ENCODE assay signal across 31 cellular contexts in genomic region chr4:154691229-154691628, GRCh38. TPM values are rescaled to one million over a fixed set of nuclear protein-coding genes. Genes with fewer than 3 reads are reported as not detected.
"Had no signal": no experiment of that assay in that cellular context is flagged by ENCODE, and none has a peak within 500 bp of the region (broad histone marks: within the 10 kb centered on the region; RNA-seq: fewer than 3 reads in every experiment).

No MANE protein-coding gene starts in this region.

- H3K36me3 ChIP-seq: adrenal gland, colonic mucosa, esophagus muscularis mucosa, gastrocnemius medialis, heart left ventricle had no signal

- H3K9me3 ChIP-seq: adrenal gland, body of pancreas, colonic mucosa, esophagus muscularis mucosa, gastrocnemius medialis, heart left ventricle had no signal

- DNase-seq: activated CD4-positive, alpha-beta memory T cell treated with anti-CD3 and anti-CD28 coated beads, Interleukin-2, amount 10 ng/mL, durations not matched to agents 7 days and 5 days; activated CD4-positive, alpha-beta T cell treated with anti-CD3 and anti-CD28 coated beads for 36 hours; activated CD4-positive, alpha-beta T cell treated with anti-CD3 and anti-CD28 coated beads, Interleukin-2, amount 10 ng/mL, durations not matched to agents 7 days and 5 days; activated CD4-positive, alpha-beta T cell treated with anti-CD3 and anti-CD28 coated beads, Interleukin-2, amount 50 U/mL, for 4 hours; activated CD4-positive, CD25-positive, alpha-beta regulatory T cell; activated CD4-positive, CD25-positive, alpha-beta regulatory T cell treated with anti-CD3 and anti-CD28 coated beads, Interleukin-2, amount 50 U/mL, for 72 hours; activated CD8-positive, alpha-beta memory T cell treated with anti-CD3 and anti-CD28 coated beads, Interleukin-2, amount 50 U/mL, for 48 hours; activated gamma-delta T cell treated with Interleukin-2 at 50 U/mL for 16 hours; activated naive CD4-positive, alpha-beta T cell treated with anti-CD3 and anti-CD28 coated beads, Interleukin-2, amount 50 U/mL, for 16 hours; activated naive CD4-positive, alpha-beta T cell treated with Interleukin-2 at 50 U/mL for 16 hours; activated T-cell treated with anti-CD3 and anti-CD28 coated beads for 4 hours; activated T-cell treated with anti-CD3 and anti-CD28 coated beads, Interleukin-2, amount 50 U/mL, for 24 hours; activated T-cell treated with anti-CD3 and anti-CD28 coated beads, Interleukin-2, amount 50 U/mL, for 72 hours; adrenal gland; amygdala; aorta; body of pancreas; caudate nucleus; colonic mucosa; dorsolateral prefrontal cortex; effector memory CD4-positive, alpha-beta T cell; endodermal cell; foreskin keratinocyte; gastrocnemius medialis; glutamatergic neuron; heart left ventricle; hypothalamus; T-helper 1 cell; T-helper 17 cell; T1000 had no signal

- ATAC-seq: activated CD4-positive, alpha-beta T cell treated with anti-CD3 and anti-CD28 coated beads for 36 hours; activated T-cell treated with anti-CD3 and anti-CD28 coated beads, Interleukin-2, amount 50 U/mL, for 72 hours; body of pancreas; foreskin keratinocyte; gastrocnemius medialis; heart left ventricle; T-helper 17 cell had no signal

- H3K27me3 ChIP-seq: adrenal gland, body of pancreas, colonic mucosa, esophagus muscularis mucosa, gastrocnemius medialis had no signal

- H3K27ac ChIP-seq: adrenal gland, body of pancreas, colonic mucosa, dorsolateral prefrontal cortex, esophagus muscularis mucosa, foreskin keratinocyte, gastrocnemius medialis, heart left ventricle had no signal

- H3K4me1 ChIP-seq: adrenal gland, colonic mucosa, esophagus muscularis mucosa, foreskin keratinocyte, gastrocnemius medialis, heart left ventricle had no signal

- H3K4me3 ChIP-seq: adrenal gland, body of pancreas, colonic mucosa, dorsolateral prefrontal cortex, esophagus muscularis mucosa, gastrocnemius medialis, heart left ventricle had no signal

RNA-seq across cellular contexts. Expression of gene LRAT, which starts 52.6 kb away (rescaled TPM):
- total RNA-seq: activated CD4-positive, alpha-beta memory T cell treated with anti-CD3 and anti-CD28 coated beads, Interleukin-2, amount 10 ng/mL, durations not matched to agents 7 days and 5 days; activated CD4-positive, alpha-beta T cell treated with anti-CD3 and anti-CD28 coated beads for 36 hours; activated CD4-positive, alpha-beta T cell treated with anti-CD3 and anti-CD28 coated beads, Interleukin-2, amount 10 ng/mL, durations not matched to agents 7 days and 5 days; activated T-cell treated with anti-CD3 and anti-CD28 coated beads, Interleukin-2, amount 50 U/mL, for 72 hours; gastrocnemius medialis; T-helper 17 cell had no signal
- polyA plus RNA-seq: heart left ventricle had no signal
